ENCODE assay signal across 13 cellular contexts in the genomic region with DNA sequence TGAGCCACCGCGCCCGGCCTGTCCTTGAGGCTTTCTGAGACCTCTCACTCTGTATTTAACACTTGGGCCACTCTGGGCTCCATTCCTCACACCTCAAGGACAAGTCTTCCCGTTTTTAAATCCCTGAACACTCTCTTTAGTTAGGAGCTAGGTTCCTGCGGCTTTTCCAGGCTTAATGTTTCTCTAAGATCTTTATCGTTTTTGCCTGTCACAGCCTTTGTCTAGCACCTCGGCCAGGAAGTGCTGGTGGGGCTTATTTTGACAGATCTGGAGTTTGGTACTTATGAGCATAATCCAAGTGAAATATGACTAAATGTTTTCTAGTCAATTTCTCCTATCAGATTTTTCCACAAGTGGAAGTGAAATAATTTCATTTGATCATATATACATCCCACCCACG.
A peak's percentile ranks its signal among the peaks of the same experiment; 100 is the strongest.
DNase-seq lines count a peak whose midpoint lies in the region; TF ChIP-seq lines count a peak whose summit lies in the region.
"Had no signal": no experiment of that assay in that cellular context is flagged by ENCODE, and none has a peak within 500 bp of the region (broad histone marks: within the 10 kb centered on the region; RNA-seq: fewer than 3 reads in every experiment).

No MANE protein-coding gene starts in this region.

- no peak overlapping the region for H3K4me3 ChIP-seq in esophagus muscularis mucosa
- H3K4me3 ChIP-seq in retinal pigment epithelial cell (ENCODE audit: low read length): no peak overlapping the region
- H3K4me3 ChIP-seq: A549 had no signal

- no peaks in the 10 kb centered on the region for H3K27me3 ChIP-seq in esophagus muscularis mucosa
- H3K27me3 ChIP-seq: BE2C had no signal

- H3K27ac ChIP-seq in esophagus muscularis mucosa (replicated peaks in 1 of 4): no peak overlapping the region
- H3K27ac ChIP-seq: C4-2B had no signal

- DNase-seq in EH (ENCODE audit: low read depth) (peak; percentile 27), RPMI7951 (ENCODE audit: low read depth) (peak; percentile 29), esophagus muscularis mucosa (ENCODE audit: extremely low spot score) (peak; percentile 57), retinal pigment epithelial cell (ENCODE audit: low read depth) (peak; percentile 39), NCI-H226 (no peak), superior temporal gyrus (ENCODE audit: extremely low spot score) (no peak)
- DNase-seq in central memory CD4-positive, alpha-beta T cell: no peak
- DNase-seq: BE2C; CD4-positive, alpha-beta memory T cell; DMS79; GF-D8 had no signal

- 21% methylated on average over 5 of the region's 8 CpGs for WGBS in esophagus muscularis mucosa

- TF ChIP-seq POLR2A in esophagus muscularis mucosa (IDR thresholded peaks at IDR 0.05; ENCODE audit: low read depth): no peak

- no peak for TF ChIP-seq EP300 in esophagus muscularis mucosa (IDR thresholded peaks at IDR 0.05)

- intact Hi-C loops in esophagus muscularis mucosa (cut with DNase I): no loop called here

- H3K9me3 ChIP-seq in esophagus muscularis mucosa: no peaks in the 10 kb centered on the region
- H3K9me3 ChIP-seq: A549, BE2C had no signal

- H3K4me1 ChIP-seq in esophagus muscularis mucosa: peaks cover 0 to 27% (median 22%) of the 10 kb centered on the region in 4 donors
- H3K4me1 ChIP-seq: BE2C had no signal

- no peaks in the 10 kb centered on the region for H3K36me3 ChIP-seq in esophagus muscularis mucosa
- H3K36me3 ChIP-seq: BE2C had no signal

- TF ChIP-seq CTCF in esophagus muscularis mucosa (IDR thresholded peaks at IDR 0.05): no peak
- no peak for TF ChIP-seq CTCF in retinal pigment epithelial cell (conservative IDR thresholded peaks at IDR 0.05; ENCODE audit: low read depth, low read length)

Comparison
In these comparisons a context has a peak if more than half of its experiments do, and no peak if none do; other contexts are left out.
1. DNase-seq: peak in EH (single experiment), RPMI7951 (single experiment), esophagus muscularis mucosa (single experiment) and retinal pigment epithelial cell (single experiment); none in central memory CD4-positive, alpha-beta T cell (single experiment), NCI-H226 (single experiment) and superior temporal gyrus (single experiment).